Comparison of ENCODE assay signal across 21 cellular contexts in the genomic region with DNA sequence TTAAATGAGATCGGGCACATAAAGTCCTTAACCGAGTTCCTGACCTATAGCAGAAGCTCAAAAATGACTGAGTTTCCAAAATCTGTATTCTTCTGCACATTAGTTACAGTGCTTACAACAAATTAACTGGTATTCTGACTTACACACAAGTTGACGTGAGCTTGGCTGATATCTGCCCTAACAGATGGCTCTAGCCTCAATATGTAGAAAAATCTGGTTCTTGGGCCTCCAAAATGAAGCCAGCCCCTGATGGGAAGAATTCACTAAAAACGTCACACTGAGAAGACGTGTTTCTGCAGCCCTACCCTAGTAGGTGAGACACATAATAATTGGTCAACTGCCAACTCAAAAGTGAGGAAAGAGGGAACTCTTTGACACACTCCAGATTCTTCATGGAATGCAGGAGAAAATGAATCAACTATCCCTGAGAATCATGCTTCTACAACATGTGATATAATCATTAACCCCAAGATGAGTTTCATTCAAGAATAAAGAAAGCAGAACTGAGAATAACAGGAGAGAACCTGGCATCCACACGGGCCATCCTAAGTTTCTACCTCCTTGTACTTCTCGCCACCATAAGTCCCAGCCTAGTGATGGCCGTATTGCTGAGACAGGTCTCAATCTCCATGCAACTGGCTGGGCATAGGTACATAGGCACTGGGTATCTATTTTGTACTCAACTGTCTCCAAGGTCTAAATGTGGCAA. TPM values are rescaled to one million over a fixed set of nuclear protein-coding genes. Genes with fewer than 3 reads are reported as not detected.
DNase-seq lines count a peak whose midpoint lies in the region; ATAC-seq and TF ChIP-seq lines count a peak whose summit lies in the region.
"Had no signal": no experiment of that assay in that cellular context is flagged by ENCODE, and none has a peak within 500 bp of the region (broad histone marks: within the 10 kb centered on the region; RNA-seq: fewer than 3 reads in every experiment).

No MANE protein-coding gene starts in this region.

- no peak overlapping the region for H3K4me3 Mint-ChIP-seq in neural progenitor cell
- no peak overlapping the region for H3K4me3 Mint-ChIP-seq in T-helper 2 cell treated with Interferon-gamma antibody and Interleukin-4, amounts not matched to agents 5 μg/mL and 100 μg/mL, for 36 hours
- H3K4me3 Mint-ChIP-seq: GM23338 had no signal

- H3K27me3 Mint-ChIP-seq in neural progenitor cell (ENCODE audit: insufficient read depth, low read depth): peaks cover 3% of the 10 kb centered on the region
- H3K27me3 Mint-ChIP-seq in T-helper 2 cell treated with Interferon-gamma antibody and Interleukin-4, amounts not matched to agents 5 μg/mL and 100 μg/mL, for 36 hours (ENCODE audit: low read depth): no peaks in the 10 kb centered on the region

- peaks cover 7% of the 10 kb centered on the region for H3K4me1 Mint-ChIP-seq in neural progenitor cell
- no peaks in the 10 kb centered on the region for H3K4me1 Mint-ChIP-seq in T-helper 2 cell treated with Interferon-gamma antibody and Interleukin-4, amounts not matched to agents 5 μg/mL and 100 μg/mL, for 36 hours (ENCODE audit: low read depth)

- no peak overlapping the region for H3K27ac ChIP-seq in neural progenitor cell
- H3K27ac ChIP-seq: SJCRH30 had no signal

- TF ChIP-seq CTCF in neural progenitor cell (IDR thresholded peaks at IDR 0.05): no peak

- peaks cover 32% of the 10 kb centered on the region for H3K79me2 ChIP-seq in neural progenitor cell (ENCODE audit: low read depth)

- no peak overlapping the region for H3K9ac ChIP-seq in neural progenitor cell

- no peak overlapping the region for H2AFZ ChIP-seq in neural progenitor cell (replicated peaks)
- H2AFZ ChIP-seq: GM23338 had no signal

- DNase-seq in HK-2 (ENCODE audit: unreplicated experiment) (peak; percentile 3), cerebellum (ENCODE audit: low spot score) (peak; percentile 53), neural progenitor cell (ENCODE audit: low spot score) (no peak)
- DNase-seq in T-helper 2 cell treated with Interferon-gamma antibody and Interleukin-4, amounts not matched to agents 5 μg/mL and 100 μg/mL, for 36 hours (ENCODE audit: low spot score): no peak
- no peak for DNase-seq in stimulated activated naive CD8-positive, alpha-beta T cell treated with anti-CD3 and anti-CD28 coated beads, Interleukin-15, Interleukin-2, amounts not matched to agents 100 U/mL and 50 U/mL, for 24 hours
- DNase-seq: AML-193; COR-L47; DMS153; IMR-90; Karpas-422; MM.1S; NCI-H1417; NCI-H187 treated with DMSO at 0.1 percent for 48 hours; NCI-H446; NCI-H69; NK-92 treated with Interleukin-12 subunit alpha and Interleukin-12 subunit beta, amount 100 ng/mL, for 24 hours; SJCRH30 had no signal

- H3K36me3 ChIP-seq in neural progenitor cell: no peaks in the 10 kb centered on the region
- H3K36me3 ChIP-seq: SJCRH30 had no signal

- H3K27ac Mint-ChIP-seq in neural progenitor cell: peak overlapping the region; percentile 64
- H3K27ac Mint-ChIP-seq in T-helper 2 cell treated with Interferon-gamma antibody and Interleukin-4, amounts not matched to agents 5 μg/mL and 100 μg/mL, for 36 hours: no peak overlapping the region
- H3K27ac Mint-ChIP-seq: GM23338 had no signal

- ATAC-seq in GM18867 (IDR thresholded peaks at IDR 0.05; ENCODE audit: unreplicated experiment): no peak
- no peak for ATAC-seq in stimulated activated naive CD8-positive, alpha-beta T cell treated with anti-CD3 and anti-CD28 coated beads, Interleukin-15, Interleukin-2, amounts not matched to agents 100 U/mL and 50 U/mL, for 24 hours
- ATAC-seq: GM23338, HCT116 had no signal

- no peaks in the 10 kb centered on the region for H3K9me3 Mint-ChIP-seq in neural progenitor cell
- H3K9me3 Mint-ChIP-seq in T-helper 2 cell treated with Interferon-gamma antibody and Interleukin-4, amounts not matched to agents 5 μg/mL and 100 μg/mL, for 36 hours: no peaks in the 10 kb centered on the region
- H3K9me3 Mint-ChIP-seq: GM23338 had no signal

- H4K20me1 ChIP-seq in neural progenitor cell (ENCODE audit: low read depth): peaks cover 37% of the 10 kb centered on the region

- no peaks in the 10 kb centered on the region for H3F3A ChIP-seq in neural progenitor cell (ENCODE audit: low read depth)

- H3K4me2 ChIP-seq in neural progenitor cell: no peak overlapping the region
- H3K4me2 ChIP-seq: GM23338 had no signal

- H3K27me3 ChIP-seq in neural progenitor cell: no peaks in the 10 kb centered on the region
- H3K27me3 ChIP-seq: SJCRH30 had no signal

- no peaks in the 10 kb centered on the region for H3K9me3 ChIP-seq in neural progenitor cell (ENCODE audit: low read depth)
- H3K9me3 ChIP-seq: SJCRH30 had no signal

- peak overlapping the region; percentile 2; the same call in 1 of the 2 replicates for H3K4me3 ChIP-seq in GM08714 (ENCODE audit: low read length)
- H3K4me3 ChIP-seq in neural progenitor cell: no peak overlapping the region
- H3K4me3 ChIP-seq: GM23338, SJCRH30 had no signal

- H3K36me3 Mint-ChIP-seq in neural progenitor cell: no peaks in the 10 kb centered on the region
- H3K36me3 Mint-ChIP-seq in T-helper 2 cell treated with Interferon-gamma antibody and Interleukin-4, amounts not matched to agents 5 μg/mL and 100 μg/mL, for 36 hours (ENCODE audit: low read depth): no peaks in the 10 kb centered on the region

- H3K4me1 ChIP-seq in neural progenitor cell: no peaks in the 10 kb centered on the region
- H3K4me1 ChIP-seq: SJCRH30 had no signal

RNA-seq across cellular contexts. Expression of a gene that starts 8.2 kb away (rescaled TPM):
- total RNA-seq in cerebellum (21.0 TPM), neural progenitor cell (ENCODE audit: low replicate concordance) (24.9 and 33.9 TPM in 2 replicates)

Comparison
In these comparisons a context has a peak if more than half of its experiments do, and no peak if none do; other contexts are left out.
1. DNase-seq: peak in HK-2 (single experiment) and cerebellum (single experiment); none in neural progenitor cell (single experiment), T-helper 2 cell treated with Interferon-gamma antibody and Interleukin-4, amounts not matched to agents 5 μg/mL and 100 μg/mL, for 36 hours (single experiment) and stimulated activated naive CD8-positive, alpha-beta T cell treated with anti-CD3 and anti-CD28 coated beads, Interleukin-15, Interleukin-2, amounts not matched to agents 100 U/mL and 50 U/mL, for 24 hours (single experiment).